In genomic region chr1:85343213-85343611, GRCh38 we compare ENCODE assay signal across 13 cellular contexts.
A peak's percentile ranks its signal among the peaks of the same experiment; 100 is the strongest.
DNase-seq lines count a peak whose midpoint lies in the region; ATAC-seq, FAIRE-seq and TF ChIP-seq lines count a peak whose summit lies in the region.
"Had no signal": no experiment of that assay in that cellular context is flagged by ENCODE, and none has a peak within 500 bp of the region (broad histone marks: within the 10 kb centered on the region; RNA-seq: fewer than 3 reads in every experiment).

No MANE protein-coding gene starts in this region.

- H3K4me3 Mint-ChIP-seq in activated naive CD8-positive, alpha-beta T cell treated with anti-CD3 and anti-CD28 coated beads for 36 hours: no peak overlapping the region
- H3K4me3 Mint-ChIP-seq: neural progenitor cell had no signal

- CTCF ChIA-PET in A673 (lab: Charles Lee) (interaction anchor here (0.6 to 1.6 kb wide), 2 partner anchors 35 to 85 kb away, joined by 5 to 7 read pairs; no protein-coding TSS in a partner anchor), endothelial cell of umbilical vein (lab: Charles Lee) (interaction anchor here (0.7 to 5.0 kb wide), 40 partner anchors 13 to 352 kb away, joined by 3 to 55 read pairs (median 6); partner anchors contain the start of genes BCL10, C1orf52, CCN1 and DDAH1)

- H3K27me3 ChIP-seq in A673 (replicated peaks; ENCODE audit: insufficient read depth, low read depth, low read length, poor library complexity): no peaks in the 10 kb centered on the region
- no peaks in the 10 kb centered on the region for H3K27me3 ChIP-seq in RWPE2 (ENCODE audit: insufficient read depth, poor library complexity, severe bottlenecking)
- H3K27me3 ChIP-seq in endothelial cell of umbilical vein (ENCODE audit: control insufficient read depth in 2 of 2, insufficient read depth in 2 of 2, low read length in 2 of 2): no peaks in the 10 kb centered on the region
- no peaks in the 10 kb centered on the region for H3K27me3 ChIP-seq in suprapubic skin
- H3K27me3 ChIP-seq: neural progenitor cell had no signal

- H3K4me1 Mint-ChIP-seq in activated naive CD8-positive, alpha-beta T cell treated with anti-CD3 and anti-CD28 coated beads for 36 hours: no peaks in the 10 kb centered on the region

- H3K79me2 ChIP-seq in endothelial cell of umbilical vein (ENCODE audit: control insufficient read depth, insufficient read depth, low read length): peaks cover 36% of the 10 kb centered on the region

- DNase-seq in A673 (ENCODE audit: low spot score): no peak
- DNase-seq in RWPE2 (ENCODE audit: low spot score): no peak
- DNase-seq in endothelial cell of umbilical vein (ENCODE audit: low read depth, low spot score): no peak
- DNase-seq in myocyte (ENCODE audit: low read depth): peak; percentile 51
- no peak for DNase-seq in activated naive CD8-positive, alpha-beta T cell treated with anti-CD3 and anti-CD28 coated beads for 36 hours
- no peak for DNase-seq in suprapubic skin (ENCODE audit: low spot score in 2 of 2)
- DNase-seq: activated CD4-positive, alpha-beta T cell treated with anti-CD3 and anti-CD28 coated beads for 1 hour; left cardiac atrium; stimulated activated CD4-positive, alpha-beta T cell treated with anti-CD3 and anti-CD28 coated beads, Interleukin-12 subunit alpha, Interleukin-12 subunit beta, amount 100 ng/mL, for 4 hours had no signal

- H3K36me3 ChIP-seq in A673 (ENCODE audit: insufficient read depth, low read length, poor library complexity, severe bottlenecking): no peaks in the 10 kb centered on the region
- no peaks in the 10 kb centered on the region for H3K36me3 ChIP-seq in RWPE2 (ENCODE audit: low read depth)
- no peaks in the 10 kb centered on the region for H3K36me3 ChIP-seq in endothelial cell of umbilical vein (ENCODE audit: control insufficient read depth in 2 of 2, extremely low read depth in 1 of 2, insufficient read depth in 2 of 2, low read length in 2 of 2)
- no peaks in the 10 kb centered on the region for H3K36me3 ChIP-seq in suprapubic skin
- H3K36me3 ChIP-seq: neural progenitor cell had no signal

- no peaks in the 10 kb centered on the region for H3K9me1 ChIP-seq in endothelial cell of umbilical vein (replicated peaks; ENCODE audit: control insufficient read depth, extremely low read depth, insufficient read depth, low read length)

- no peak for FAIRE-seq in endothelial cell of umbilical vein (lab: Jason Lieb, UNC)
- FAIRE-seq: D721Med had no signal

- H3K27ac ChIP-seq in A673 (ENCODE audit: low read depth, low read length, poor library complexity, severe bottlenecking) (peak overlapping the region; percentile 77), RWPE2 (ENCODE audit: poor library complexity, severe bottlenecking) (peak overlapping the region; percentile 75), endothelial cell of umbilical vein (ENCODE audit: insufficient read depth, low read depth, low read length) (peak overlapping the region; percentile 99), suprapubic skin (no peak overlapping the region)
- H3K27ac ChIP-seq: neural progenitor cell had no signal

- dilution Hi-C loops in endothelial cell of umbilical vein (cut with MboI; ENCODE audit: extremely low pct_ligation_motif_present, low sequenced_read_pairs): no loop called here

- POLR2A ChIA-PET in A673 (lab: Charles Lee; ENCODE audit: low non-redundant PET) (no interaction called here), endothelial cell of umbilical vein (lab: Charles Lee) (interaction anchor here (0.7 to 3.0 kb wide), 12 partner anchors 11 to 241 kb away, joined by 3 to 48 read pairs (median 6); partner anchors contain the start of genes CCN1 and DDAH1)

- H4K20me1 ChIP-seq in endothelial cell of umbilical vein (replicated peaks; ENCODE audit: control insufficient read depth, extremely low read depth, insufficient read depth, low read length): no peaks in the 10 kb centered on the region

- H3K9me3 Mint-ChIP-seq in activated naive CD8-positive, alpha-beta T cell treated with anti-CD3 and anti-CD28 coated beads for 36 hours: no peaks in the 10 kb centered on the region
- H3K9me3 Mint-ChIP-seq: neural progenitor cell had no signal

- TF ChIP-seq CTCF in A673 (conservative IDR thresholded peaks at IDR 0.05; ENCODE audit: low read depth, low read length): no peak
- TF ChIP-seq CTCF in RWPE2 (IDR thresholded peaks at IDR 0.05; ENCODE audit: poor library complexity, severe bottlenecking): no peak
- TF ChIP-seq CTCF in endothelial cell of umbilical vein (IDR thresholded peaks at IDR 0.05; ENCODE audit: extremely low read depth in 1 of 2, insufficient read depth in 1 of 2, low read depth in 1 of 2, low read length in 2 of 2): no peak
- TF ChIP-seq CTCF in suprapubic skin (IDR thresholded peaks at IDR 0.05): no peak

- no peak for ATAC-seq in RWPE2 (ENCODE audit: low read depth)
- ATAC-seq in GM18520 (IDR thresholded peaks at IDR 0.05; ENCODE audit: unreplicated experiment): no peak
- no peak for ATAC-seq in HG03135 (IDR thresholded peaks at IDR 0.05; ENCODE audit: unreplicated experiment)

- no peak overlapping the region for H3K27ac Mint-ChIP-seq in activated naive CD8-positive, alpha-beta T cell treated with anti-CD3 and anti-CD28 coated beads for 36 hours
- H3K27ac Mint-ChIP-seq: neural progenitor cell had no signal

- H3K36me3 Mint-ChIP-seq in activated naive CD8-positive, alpha-beta T cell treated with anti-CD3 and anti-CD28 coated beads for 36 hours: no peaks in the 10 kb centered on the region
- H3K36me3 Mint-ChIP-seq: neural progenitor cell had no signal

- 24% methylated on average over 1 of the region's 1 CpG for WGBS in suprapubic skin

- H3K4me1 ChIP-seq in A673 (ENCODE audit: insufficient read depth, low read length, poor library complexity, severe bottlenecking) (peaks cover 56% of the 10 kb centered on the region), RWPE2 (ENCODE audit: insufficient read depth, poor library complexity, severe bottlenecking) (peaks cover 23% of the 10 kb centered on the region), endothelial cell of umbilical vein (ENCODE audit: control insufficient read depth, extremely low read depth, insufficient read depth, low read length) (peaks cover 77% of the 10 kb centered on the region), suprapubic skin (peaks cover 15% of the 10 kb centered on the region)
- H3K4me1 ChIP-seq: neural progenitor cell had no signal

- peak overlapping the region; percentile 87 for H3K9ac ChIP-seq in endothelial cell of umbilical vein (replicated peaks; ENCODE audit: extremely low read depth, insufficient read depth, low read length)
- H3K9ac ChIP-seq: neural progenitor cell had no signal

- no peak overlapping the region for H2AFZ ChIP-seq in endothelial cell of umbilical vein (ENCODE audit: low read depth, low read length)
- H2AFZ ChIP-seq: neural progenitor cell had no signal

- H3K4me3 ChIP-seq in A673 (ENCODE audit: low read depth, low read length, poor library complexity, severe bottlenecking) (no peak overlapping the region), RWPE2 (ENCODE audit: severe bottlenecking) (no peak overlapping the region), endothelial cell of umbilical vein (replicated peaks in 1 of 3; ENCODE audit: insufficient read depth in 1 of 3, low read depth in 1 of 3, low read length in 3 of 3) (no peak overlapping the region), suprapubic skin (no peak overlapping the region)
- H3K4me3 ChIP-seq: neural progenitor cell had no signal

- no peak for TF ChIP-seq EP300 in suprapubic skin (IDR thresholded peaks at IDR 0.05)

- peaks cover 19% of the 10 kb centered on the region for H3K27me3 Mint-ChIP-seq in activated naive CD8-positive, alpha-beta T cell treated with anti-CD3 and anti-CD28 coated beads for 36 hours

- TF ChIP-seq POLR2A in endothelial cell of umbilical vein (IDR thresholded peaks at IDR 0.05; ENCODE audit: low read depth, low read length) (no peak), suprapubic skin (IDR thresholded peaks at IDR 0.05) (no peak)

- intact Hi-C loops in A673 (cut with micrococcal nuclease; ENCODE audit: unreplicated experiment) (no loop called here), endothelial cell of umbilical vein (cut with micrococcal nuclease) (loop anchor here (1.0 kb wide), 3 partner anchors 14 to 235 kb away; no protein-coding TSS in a partner anchor)

- BruUV-seq in A673 (replicated peaks; lab: Mats Ljungman, UMichigan) (no TSS peak), endothelial cell of umbilical vein (replicated peaks; lab: Mats Ljungman, UMichigan) (TSS peak; percentile 69)

- no peaks in the 10 kb centered on the region for H3K9me3 ChIP-seq in A673 (ENCODE audit: low read depth, low read length, poor library complexity, severe bottlenecking)
- H3K9me3 ChIP-seq in RWPE2 (ENCODE audit: severe bottlenecking): no peaks in the 10 kb centered on the region
- H3K9me3 ChIP-seq in endothelial cell of umbilical vein (replicated peaks; ENCODE audit: control insufficient read depth, insufficient read depth, low read length): no peaks in the 10 kb centered on the region
- H3K9me3 ChIP-seq in suprapubic skin: no peaks in the 10 kb centered on the region

- peak overlapping the region; percentile 53 for H3K4me2 ChIP-seq in endothelial cell of umbilical vein (ENCODE audit: insufficient read depth, low read length)
- H3K4me2 ChIP-seq: neural progenitor cell had no signal

TF ChIP-seq in endothelial cell of umbilical vein, 7 proteins besides CTCF, POLR2A, EP300 and RAD21:
- TF ChIP-seq FOS (IDR thresholded peaks at IDR 0.05; ENCODE audit: borderline replicate concordance, insufficient read depth, low read length) (no peak), JUN (IDR thresholded peaks at IDR 0.05; ENCODE audit: borderline replicate concordance, insufficient read depth, insufficient read length, low read depth) (no peak), EZH2 (IDR thresholded peaks at IDR 0.05; ENCODE audit: borderline replicate concordance, low read depth, low read length, severe bottlenecking) (no peak), GATA2 (IDR thresholded peaks at IDR 0.05; ENCODE audit: insufficient read depth, insufficient read length, low read depth, low read length) (no peak), MAX (IDR thresholded peaks at IDR 0.05; ENCODE audit: insufficient read depth, insufficient read length) (no peak), MYC (IDR thresholded peaks at IDR 0.05; ENCODE audit: low read depth, low read length) (no peak), POLR2AphosphoS5 (IDR thresholded peaks at IDR 0.05; ENCODE audit: insufficient read depth, low read depth, low read length) (no peak)
